30 cellular contexts compared by ENCODE assay signal in the genomic region with DNA sequence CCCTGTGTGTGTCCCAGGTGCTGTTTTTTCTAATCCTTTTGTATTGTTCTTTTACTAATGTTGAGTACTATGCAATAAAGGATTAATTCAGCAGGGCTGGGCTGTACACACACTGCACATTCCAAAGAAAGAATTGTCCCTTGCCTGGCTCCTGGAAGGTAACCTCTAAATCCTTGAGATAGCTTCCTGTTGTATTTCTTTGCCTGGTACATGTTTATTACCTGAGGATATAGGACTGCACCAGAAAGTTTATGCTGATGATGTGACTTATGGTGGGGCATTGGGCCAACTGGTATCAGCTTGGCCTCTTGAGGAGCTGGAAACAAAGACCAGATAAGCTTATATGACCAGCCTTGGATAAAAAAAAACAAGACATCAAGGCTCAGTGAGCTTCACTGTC.
"Had no signal": no experiment of that assay in that cellular context is flagged by ENCODE, and none has a peak within 500 bp of the region (broad histone marks: within the 10 kb centered on the region; RNA-seq: fewer than 3 reads in every experiment).

No MANE protein-coding gene starts in this region.

- H3K27me3 ChIP-seq: adrenal gland, body of pancreas had no signal

- H3K4me1 ChIP-seq: adrenal gland, body of pancreas had no signal

- H3K4me3 ChIP-seq: adrenal gland, body of pancreas had no signal

- H3K36me3 ChIP-seq: adrenal gland, WERI-Rb-1 had no signal

- H3K27ac ChIP-seq: adrenal gland, body of pancreas, WERI-Rb-1 had no signal

- FAIRE-seq: colon, frontal cortex had no signal

- H3K9me3 ChIP-seq: adrenal gland, body of pancreas had no signal

- ATAC-seq: activated CD4-positive, CD25-positive, alpha-beta regulatory T cell treated with anti-CD3 and anti-CD28 coated beads, Interleukin-2, amount 50 U/mL, for 24 hours; activated CD8-positive, alpha-beta T cell treated with anti-CD3 and anti-CD28 coated beads for 36 hours; activated naive CD8-positive, alpha-beta T cell treated with anti-CD3 and anti-CD28 coated beads, Interleukin-2, amount 50 U/mL, for 24 hours; activated T-cell treated with anti-CD3 and anti-CD28 coated beads, Interleukin-2, amount 50 U/mL, for 4 hours; activated T-helper 17 cell treated with anti-CD3 and anti-CD28 coated beads, Interleukin-2, amount 50 U/mL, for 72 hours; body of pancreas; effector memory CD8-positive, alpha-beta T cell; T-helper 17 cell had no signal

- DNase-seq: activated B cell treated with CpG ODN at 0.5 μM for 24 hours; activated CD4-positive, alpha-beta T cell treated with anti-CD3 and anti-CD28 coated beads for 48 hours; activated CD4-positive, alpha-beta T cell treated with anti-CD3 and anti-CD28 coated beads, Interleukin-2, amount 50 U/mL, for 1 hour; activated CD4-positive, alpha-beta T cell treated with anti-CD3 and anti-CD28 coated beads, Interleukin-2, amount 50 U/mL, for 48 hours; activated CD8-positive, alpha-beta memory T cell treated with anti-CD3 and anti-CD28 coated beads for 24 hours; activated CD8-positive, alpha-beta T cell treated with anti-CD3 and anti-CD28 coated beads for 36 hours; activated effector memory CD4-positive, alpha-beta T cell treated with Interleukin-2 at 50 U/mL for 16 hours; activated naive CD4-positive, alpha-beta T cell treated with anti-CD3 and anti-CD28 coated beads for 36 hours; activated naive CD8-positive, alpha-beta T cell treated with anti-CD3 and anti-CD28 coated beads for 36 hours; activated naive CD8-positive, alpha-beta T cell treated with anti-CD3 and anti-CD28 coated beads, Interleukin-2, amount 50 U/mL, for 24 hours; activated T-cell treated with anti-CD3 and anti-CD28 coated beads, Interleukin-2, amount 50 U/mL, for 4 hours; adrenal gland; amygdala; aorta; body of pancreas; caudate nucleus; cortex of kidney; dermis blood vessel endothelial cell; effector CD4-positive, alpha-beta T cell; effector memory CD8-positive, alpha-beta T cell; foreskin fibroblast; head of caudate nucleus; T-helper 1 cell; T-helper 17 cell; T1000; WERI-Rb-1 had no signal
